8 cellular contexts compared by ENCODE assay signal in the genomic region with DNA sequence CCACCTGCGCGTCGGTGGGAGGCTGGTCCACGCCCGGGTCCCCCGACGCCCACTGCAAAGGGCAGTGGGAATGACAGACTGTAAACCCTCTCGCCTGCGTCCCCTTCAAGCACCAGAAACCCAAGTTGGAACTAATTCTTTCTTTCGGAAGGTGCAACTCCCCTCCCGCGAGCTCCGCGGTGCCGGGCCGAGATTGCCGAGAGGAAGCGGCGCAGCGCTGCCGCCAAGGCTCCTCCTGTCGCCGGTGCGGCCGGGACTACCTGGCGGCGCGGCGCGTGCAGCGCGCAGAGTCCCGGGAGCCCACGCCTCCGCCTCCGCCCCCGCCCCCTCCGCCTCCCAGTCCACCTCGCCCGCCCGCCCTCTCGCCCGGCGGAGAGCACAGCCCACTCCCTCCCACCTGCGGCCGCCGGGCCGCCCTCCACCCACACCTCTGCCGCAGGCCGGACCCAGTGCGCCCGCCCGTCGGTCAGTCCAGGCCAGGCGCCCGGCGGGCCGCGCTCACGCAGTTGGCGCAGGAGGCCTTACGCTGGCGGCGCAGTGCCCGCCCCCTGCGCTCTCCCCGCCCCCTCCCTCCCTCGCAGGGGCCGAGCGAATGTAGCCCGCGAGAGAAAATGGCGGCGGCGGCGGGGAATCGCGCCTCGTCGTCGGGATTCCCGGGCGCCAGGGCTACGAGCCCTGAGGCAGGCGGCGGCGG. TPM values are rescaled to one million over a fixed set of nuclear protein-coding genes. Genes with fewer than 3 reads are reported as not detected.
DNase-seq lines count a peak whose midpoint lies in the region; ATAC-seq and TF ChIP-seq lines count a peak whose summit lies in the region.

A gene (plus strand): TSS at position 587 of the 694 bp plus-strand sequence. CDS start 25 bp downstream, at position 612.

- H3K4me1 Mint-ChIP-seq in activated CD8-positive, alpha-beta memory T cell treated with anti-CD3 and anti-CD28 coated beads, Interleukin-2, amount 10 ng/mL, durations not matched to agents 7 days and 5 days = peaks cover 37% of the 10 kb centered on the region

- CTCF ChIA-PET in BJ (lab: Yijun Ruan, JAX) = interaction anchor here (1.0 kb wide), 1 partner anchor 10 kb away, joined by 3 read pairs; no protein-coding TSS in a partner anchor
- CTCF ChIA-PET in activated CD8-positive, alpha-beta memory T cell treated with anti-CD3 and anti-CD28 coated beads, Interleukin-2, amount 10 ng/mL, durations not matched to agents 7 days and 5 days (lab: Charles Lee) = interaction anchor here (1.3 kb wide), 1 partner anchor 23 kb away, joined by 3 read pairs; no protein-coding TSS in a partner anchor

- peak within 1 kb of the TSS; percentile 94 for H3K4me3 Mint-ChIP-seq in activated CD8-positive, alpha-beta memory T cell treated with anti-CD3 and anti-CD28 coated beads, Interleukin-2, amount 10 ng/mL, durations not matched to agents 7 days and 5 days

- H3K4me3 ChIP-seq in BJ (ENCODE audit: low read depth, low read length) = peak within 1 kb of the TSS; percentile 58
- H3K4me3 ChIP-seq in endocrine pancreas (ENCODE audit: control insufficient read depth, insufficient read depth, low read length) = peak within 1 kb of the TSS; percentile 72

- TF ChIP-seq POLR2A in GM19193 (IDR thresholded peaks at IDR 0.05; ENCODE audit: extremely low read depth, insufficient read depth, insufficient read length) = peak; percentile 61

- POLR2A ChIA-PET in BJ (lab: Charles Lee) = interaction anchor here (0.5 kb wide), 1 partner anchor 250 kb away, joined by 5 read pairs; no protein-coding TSS in a partner anchor

- no peak for TF ChIP-seq CTCF in BJ (IDR thresholded peaks at IDR 0.05; ENCODE audit: insufficient read depth, low read depth, low read length)

- peaks cover 23% of the 10 kb centered on the region for H3K4me1 ChIP-seq in endocrine pancreas (ENCODE audit: control insufficient read depth, insufficient read depth, low read length)

- peaks cover 4% of the 10 kb centered on the region for H3K27me3 ChIP-seq in BJ (ENCODE audit: control insufficient read depth, insufficient read depth, low read length)
- H3K27me3 ChIP-seq in endocrine pancreas (ENCODE audit: control insufficient read depth, insufficient read depth, low read length) = no peaks in the 10 kb centered on the region

- DNase-seq in BJ (ENCODE audit: low read depth) (no peak), mesenteric fat pad (ENCODE audit: low spot score) (peak; percentile 95)
- peak; percentile 79 for DNase-seq in NK-92 treated with Interleukin-12 subunit alpha and Interleukin-12 subunit beta, amount 100 ng/mL, for 24 hours (lab: John Stamatoyannopoulos, UW)
- DNase-seq in activated CD8-positive, alpha-beta memory T cell treated with anti-CD3 and anti-CD28 coated beads, Interleukin-2, amount 10 ng/mL, durations not matched to agents 7 days and 5 days = peak; percentile 80
- DNase-seq in stimulated activated CD8-positive, alpha-beta memory T cell treated with anti-CD3 and anti-CD28 coated beads, Interleukin-15, amount 100 ng/mL, for 1 hour (ENCODE audit: low read depth) = peak; percentile 56

- no peaks in the 10 kb centered on the region for H3K36me3 ChIP-seq in BJ (ENCODE audit: control insufficient read depth, insufficient read depth, low read length)
- no peaks in the 10 kb centered on the region for H3K36me3 ChIP-seq in endocrine pancreas (ENCODE audit: control insufficient read depth, insufficient read depth, low read length)

- H3K27me3 Mint-ChIP-seq in activated CD8-positive, alpha-beta memory T cell treated with anti-CD3 and anti-CD28 coated beads, Interleukin-2, amount 10 ng/mL, durations not matched to agents 7 days and 5 days = peaks cover 6% of the 10 kb centered on the region

- H3K9me3 ChIP-seq in endocrine pancreas (ENCODE audit: control insufficient read depth, low read length) = no peaks in the 10 kb centered on the region

- no peaks in the 10 kb centered on the region for H3K36me3 Mint-ChIP-seq in activated CD8-positive, alpha-beta memory T cell treated with anti-CD3 and anti-CD28 coated beads, Interleukin-2, amount 10 ng/mL, durations not matched to agents 7 days and 5 days

- no peaks in the 10 kb centered on the region for H3K9me3 Mint-ChIP-seq in activated CD8-positive, alpha-beta memory T cell treated with anti-CD3 and anti-CD28 coated beads, Interleukin-2, amount 10 ng/mL, durations not matched to agents 7 days and 5 days (ENCODE audit: low read depth)

- peak within 1 kb of the TSS; percentile 97 for H3K27ac Mint-ChIP-seq in activated CD8-positive, alpha-beta memory T cell treated with anti-CD3 and anti-CD28 coated beads, Interleukin-2, amount 10 ng/mL, durations not matched to agents 7 days and 5 days

- peak; percentile 37 for ATAC-seq in HG03378 (IDR thresholded peaks at IDR 0.05; ENCODE audit: unreplicated experiment)
- ATAC-seq in activated CD8-positive, alpha-beta memory T cell treated with anti-CD3 and anti-CD28 coated beads, Interleukin-2, amount 10 ng/mL, durations not matched to agents 7 days and 5 days = peak; percentile 69

- H3K9ac ChIP-seq in endocrine pancreas (ENCODE audit: control insufficient read depth, insufficient read depth, low read length) = peak within 1 kb of the TSS; percentile 88

RNA-seq across cellular contexts. Expression of the gene that starts here (rescaled TPM):
- polyA plus RNA-seq in BJ (2011; rRNA removed) = 4.3 and 6.9 TPM in 2 replicates
- polyA minus RNA-seq in BJ (2011; rRNA and poly(A)+ RNA removed) = 10.7 and 11.4 TPM in 2 replicates
- total RNA-seq in activated CD8-positive, alpha-beta memory T cell treated with anti-CD3 and anti-CD28 coated beads, Interleukin-2, amount 10 ng/mL, durations not matched to agents 7 days and 5 days = 10 to 100 TPM; 20.1 to 20.9 TPM
- total RNA-seq in mesenteric fat pad = 16.5 TPM
